Comparison of ENCODE assay signal across 23 cellular contexts in genomic region chr4:174600391-174600790, GRCh38.
"Had no signal": no experiment of that assay in that cellular context is flagged by ENCODE, and none has a peak within 500 bp of the region (broad histone marks: within the 10 kb centered on the region; RNA-seq: fewer than 3 reads in every experiment).

No MANE protein-coding gene starts in this region.

- FAIRE-seq: K562 had no signal

- H3K4me3 ChIP-seq: K562, Peyer's patch had no signal

- ATAC-seq: activated CD4-positive, CD25-positive, alpha-beta regulatory T cell treated with anti-CD3 and anti-CD28 coated beads, Interleukin-2, amount 50 U/mL, for 24 hours; activated CD8-positive, alpha-beta T cell treated with anti-CD3 and anti-CD28 coated beads for 36 hours; activated T-cell treated with anti-CD3 and anti-CD28 coated beads, Interleukin-2, amount 50 U/mL, for 72 hours; K562 had no signal

- H3K9me3 ChIP-seq: Peyer's patch had no signal

- DNase-seq: activated CD4-positive, alpha-beta T cell treated with anti-CD3 and anti-CD28 coated beads for 4 hours; activated CD8-positive, alpha-beta memory T cell treated with anti-CD3 and anti-CD28 coated beads, Interleukin-2, amount 50 U/mL, for 4 hours; activated CD8-positive, alpha-beta T cell treated with anti-CD3 and anti-CD28 coated beads for 36 hours; activated gamma-delta T cell treated with Interleukin-2 at 50 U/mL for 16 hours; activated naive CD4-positive, alpha-beta T cell treated with anti-CD3 and anti-CD28 coated beads, Interleukin-2, amount 10 ng/mL, durations not matched to agents 7 days and 5 days; activated naive CD8-positive, alpha-beta T cell treated with anti-CD3 and anti-CD28 coated beads for 36 hours; activated T-cell treated with anti-CD3 and anti-CD28 coated beads, Interleukin-2, amount 50 U/mL, for 72 hours; brain microvascular endothelial cell; Karpas-422; NCI-H1048; NCI-H1417; NCI-H1930; NCI-H2107; NCI-H2171 treated with DMSO at 0.1 percent for 48 hours; NCI-H226; NCI-H510A; NCI-H69; NK-92 treated with Interleukin-12 subunit alpha and Interleukin-12 subunit beta, amount 100 ng/mL, for 24 hours; OCI-M1; Peyer's patch; SHP77 treated with DMSO at 0.1 percent for 48 hours had no signal

- H3K27me3 ChIP-seq: brain microvascular endothelial cell, Peyer's patch had no signal

- H3K27ac ChIP-seq: brain microvascular endothelial cell, Peyer's patch had no signal

- H3K4me1 ChIP-seq: Peyer's patch had no signal

- H3K36me3 ChIP-seq: brain microvascular endothelial cell, Peyer's patch had no signal
